1 cellular context compared by ENCODE assay signal in the genomic region with DNA sequence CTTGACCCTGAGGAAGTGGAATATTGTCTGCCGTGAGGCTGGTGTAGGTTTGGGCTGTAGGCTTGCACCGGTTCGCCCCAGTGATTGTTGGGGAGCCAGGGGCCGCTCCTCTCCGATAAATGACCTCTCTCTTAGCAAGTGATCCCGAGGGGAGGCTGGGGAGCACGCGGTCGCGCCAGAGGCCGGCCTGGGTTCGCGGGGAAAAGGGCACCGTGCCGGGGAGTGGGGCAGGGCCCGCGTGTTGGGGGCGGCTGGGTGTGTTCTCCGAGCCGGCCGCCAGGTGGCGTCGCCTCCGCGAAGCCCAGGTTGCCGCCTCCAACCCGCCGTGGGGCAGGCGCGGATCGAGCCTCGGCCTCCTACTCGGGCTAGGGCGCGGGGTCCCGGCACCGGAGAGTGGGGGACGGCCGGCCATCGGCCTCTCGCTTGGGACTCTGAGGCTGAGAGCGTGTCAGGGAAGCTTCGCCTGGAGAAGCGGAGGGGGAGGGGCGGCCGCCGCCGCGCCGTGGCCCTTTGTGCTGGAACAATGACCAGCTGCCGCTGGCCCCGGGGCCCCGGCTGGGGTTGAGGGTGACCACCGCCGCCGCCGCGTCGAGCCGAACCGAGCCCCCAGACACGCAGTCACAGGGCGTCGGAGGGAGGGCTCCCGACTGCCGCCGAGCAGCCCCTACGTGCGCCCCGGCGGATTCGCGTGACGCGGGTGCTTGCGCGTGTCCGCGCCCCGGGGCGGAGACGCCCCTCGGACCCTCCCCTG.
TF ChIP-seq lines count a peak whose summit lies in the region.

No MANE protein-coding gene starts in this region.

TF ChIP-seq in K562, 482 proteins besides CTCF, POLR2A, EP300 and RAD21 (continued from another document and continues in another):
- no peak for TF ChIP-seq CLOCK (CRISPR knock-in tag; IDR thresholded peaks at IDR 0.05; ENCODE audit: borderline replicate concordance)
- TF ChIP-seq ZNF133 (CRISPR knock-in tag; IDR thresholded peaks at IDR 0.05) = no peak
- TF ChIP-seq JUND (IDR thresholded peaks at IDR 0.05; ENCODE audit: borderline replicate concordance, low read depth, low read length) = no peak
- no peak for TF ChIP-seq JUND (tag; IDR thresholded peaks at IDR 0.05; ENCODE audit: borderline replicate concordance, low read depth, low read length)
- TF ChIP-seq TEAD4 (IDR thresholded peaks at IDR 0.05; ENCODE audit: low read length) = no peak
- no peak for TF ChIP-seq TEAD4 (CRISPR knock-in tag; IDR thresholded peaks at IDR 0.05; ENCODE audit: borderline replicate concordance)
- TF ChIP-seq, protein P1, sequence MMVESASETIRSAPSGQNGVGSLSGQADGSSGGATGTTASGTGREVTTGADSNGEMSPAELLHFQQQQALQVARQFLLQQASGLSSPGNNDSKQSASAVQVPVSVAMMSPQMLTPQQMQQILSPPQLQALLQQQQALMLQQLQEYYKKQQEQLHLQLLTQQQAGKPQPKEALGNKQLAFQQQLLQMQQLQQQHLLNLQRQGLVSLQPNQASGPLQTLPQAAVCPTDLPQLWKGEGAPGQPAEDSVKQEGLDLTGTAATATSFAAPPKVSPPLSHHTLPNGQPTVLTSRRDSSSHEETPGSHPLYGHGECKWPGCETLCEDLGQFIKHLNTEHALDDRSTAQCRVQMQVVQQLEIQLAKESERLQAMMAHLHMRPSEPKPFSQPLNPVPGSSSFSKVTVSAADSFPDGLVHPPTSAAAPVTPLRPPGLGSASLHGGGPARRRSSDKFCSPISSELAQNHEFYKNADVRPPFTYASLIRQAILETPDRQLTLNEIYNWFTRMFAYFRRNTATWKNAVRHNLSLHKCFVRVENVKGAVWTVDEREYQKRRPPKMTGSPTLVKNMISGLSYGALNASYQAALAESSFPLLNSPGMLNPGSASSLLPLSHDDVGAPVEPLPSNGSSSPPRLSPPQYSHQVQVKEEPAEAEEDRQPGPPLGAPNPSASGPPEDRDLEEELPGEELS (CRISPR knock-in tag; IDR thresholded peaks at IDR 0.05; ENCODE audit: borderline replicate concordance) = no peak
- TF ChIP-seq MTA1 (IDR thresholded peaks at IDR 0.05; ENCODE audit: borderline replicate concordance) = no peak
- TF ChIP-seq FOXM1 (IDR thresholded peaks at IDR 0.05; ENCODE audit: low read depth) = no peak
- TF ChIP-seq FOXM1 (CRISPR knock-in tag; IDR thresholded peaks at IDR 0.05; ENCODE audit: low read depth) = no peak
- no peak for TF ChIP-seq CBFA2T2 (conservative IDR thresholded peaks at IDR 0.05)
- TF ChIP-seq ZNF764 (CRISPR knock-in tag; IDR thresholded peaks at IDR 0.05; ENCODE audit: low read depth) = no peak
- TF ChIP-seq MED1 (CRISPR knock-in tag; IDR thresholded peaks at IDR 0.05; ENCODE audit: borderline replicate concordance) = no peak
- no peak for TF ChIP-seq IRF9 (tag; IDR thresholded peaks at IDR 0.05)
- no peak for TF ChIP-seq KAT8 (IDR thresholded peaks at IDR 0.05; ENCODE audit: low read depth)
- no peak for TF ChIP-seq KDM1A (IDR thresholded peaks at IDR 0.05)
- TF ChIP-seq EZH2 (IDR thresholded peaks at IDR 0.05; ENCODE audit: borderline replicate concordance, low read depth, low read length) = no peak
- TF ChIP-seq ZNF274 (IDR thresholded peaks at IDR 0.05; ENCODE audit: borderline replicate concordance, low read depth, low read length) = no peak
- no peak for TF ChIP-seq PPARD (CRISPR knock-in tag; IDR thresholded peaks at IDR 0.05)
- TF ChIP-seq AFF4 (CRISPR knock-in tag; IDR thresholded peaks at IDR 0.05) = 0 out of 2 replicates have a peak, but pooled peaks have one; percentile 24
- no peak for TF ChIP-seq BRCA1 (IDR thresholded peaks at IDR 0.05)
- no peak for TF ChIP-seq BRCA1 (CRISPR knock-in tag; IDR thresholded peaks at IDR 0.05)
- TF ChIP-seq TGIF2 (CRISPR knock-in tag; IDR thresholded peaks at IDR 0.05) = no peak
- TF ChIP-seq, protein P2, sequence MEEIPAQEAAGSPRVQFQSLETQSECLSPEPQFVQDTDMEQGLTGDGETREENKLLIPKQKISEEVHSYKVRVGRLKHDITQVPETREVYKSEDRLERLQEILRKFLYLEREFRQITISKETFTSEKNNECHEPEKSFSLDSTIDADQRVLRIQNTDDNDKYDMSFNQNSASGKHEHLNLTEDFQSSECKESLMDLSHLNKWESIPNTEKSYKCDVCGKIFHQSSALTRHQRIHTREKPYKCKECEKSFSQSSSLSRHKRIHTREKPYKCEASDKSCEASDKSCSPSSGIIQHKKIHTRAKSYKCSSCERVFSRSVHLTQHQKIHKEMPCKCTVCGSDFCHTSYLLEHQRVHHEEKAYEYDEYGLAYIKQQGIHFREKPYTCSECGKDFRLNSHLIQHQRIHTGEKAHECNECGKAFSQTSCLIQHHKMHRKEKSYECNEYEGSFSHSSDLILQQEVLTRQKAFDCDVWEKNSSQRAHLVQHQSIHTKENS (CRISPR knock-in tag; IDR thresholded peaks at IDR 0.05) = no peak
- peak; percentile 62 to 71; a peak in 3 of 4 replicates for TF ChIP-seq NRF1 (conservative IDR thresholded peaks at IDR 0.05 in 1 of 2, IDR thresholded peaks at IDR 0.05 in 1 of 2)
- no peak for TF ChIP-seq ARHGAP35 (IDR thresholded peaks at IDR 0.05; ENCODE audit: partially characterized antibody)
- no peak for TF ChIP-seq HNRNPK (IDR thresholded peaks at IDR 0.05; ENCODE audit: low read depth, low read length, poor library complexity, severe bottlenecking)
- no peak for TF ChIP-seq SMC3 (conservative IDR thresholded peaks at IDR 0.05; ENCODE audit: insufficient read depth, low read depth, low read length)
- no peak for TF ChIP-seq SMARCB1 (IDR thresholded peaks at IDR 0.05; ENCODE audit: insufficient read length, low read depth)
- no peak for TF ChIP-seq TCF7 (IDR thresholded peaks at IDR 0.05; ENCODE audit: borderline replicate concordance)
- TF ChIP-seq ZNF644 (tag; IDR thresholded peaks at IDR 0.05; ENCODE audit: low read depth) = no peak
- no peak for TF ChIP-seq ZNF512 (tag; IDR thresholded peaks at IDR 0.05)
- TF ChIP-seq PKNOX1 (IDR thresholded peaks at IDR 0.05) = no peak
- no peak for TF ChIP-seq ZEB2 (IDR thresholded peaks at IDR 0.05)
- TF ChIP-seq, protein P3, sequence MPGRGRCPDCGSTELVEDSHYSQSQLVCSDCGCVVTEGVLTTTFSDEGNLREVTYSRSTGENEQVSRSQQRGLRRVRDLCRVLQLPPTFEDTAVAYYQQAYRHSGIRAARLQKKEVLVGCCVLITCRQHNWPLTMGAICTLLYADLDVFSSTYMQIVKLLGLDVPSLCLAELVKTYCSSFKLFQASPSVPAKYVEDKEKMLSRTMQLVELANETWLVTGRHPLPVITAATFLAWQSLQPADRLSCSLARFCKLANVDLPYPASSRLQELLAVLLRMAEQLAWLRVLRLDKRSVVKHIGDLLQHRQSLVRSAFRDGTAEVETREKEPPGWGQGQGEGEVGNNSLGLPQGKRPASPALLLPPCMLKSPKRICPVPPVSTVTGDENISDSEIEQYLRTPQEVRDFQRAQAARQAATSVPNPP (IDR thresholded peaks at IDR 0.05; ENCODE audit: borderline replicate concordance, insufficient read depth, insufficient read length) = no peak
- no peak for TF ChIP-seq ZNF232 (CRISPR knock-in tag; IDR thresholded peaks at IDR 0.05)
- TF ChIP-seq CHD1 (IDR thresholded peaks at IDR 0.05; ENCODE audit: low read length) = no peak
- no peak for TF ChIP-seq ELK3 (CRISPR knock-in tag; IDR thresholded peaks at IDR 0.05)
- 0 out of 2 replicates have a peak, but pooled peaks have one; percentile 9 for TF ChIP-seq NCOR1 (IDR thresholded peaks at IDR 0.05)
- TF ChIP-seq, protein P4, sequence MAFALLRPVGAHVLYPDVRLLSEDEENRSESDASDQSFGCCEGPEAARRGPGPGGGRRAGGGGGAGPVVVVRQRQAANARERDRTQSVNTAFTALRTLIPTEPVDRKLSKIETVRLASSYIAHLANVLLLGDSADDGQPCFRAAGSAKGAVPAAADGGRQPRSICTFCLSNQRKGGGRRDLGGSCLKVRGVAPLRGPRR (CRISPR knock-in tag; IDR thresholded peaks at IDR 0.05) = no peak
- peak; percentile 33 for TF ChIP-seq TAF1 (IDR thresholded peaks at IDR 0.05; ENCODE audit: control insufficient read depth, extremely low read depth, insufficient read depth, low read length, severe bottlenecking)
- no peak for TF ChIP-seq ZBTB43 (CRISPR knock-in tag; IDR thresholded peaks at IDR 0.05)
- TF ChIP-seq PML (IDR thresholded peaks at IDR 0.05; ENCODE audit: low read length) = no peak
